8 cellular contexts compared by ENCODE assay signal in genomic region chr19:49869484-49870308, GRCh38. TPM values are rescaled to one million over a fixed set of nuclear protein-coding genes. Genes with fewer than 3 reads are reported as not detected.
DNase-seq lines count a peak whose midpoint lies in the region; ATAC-seq and TF ChIP-seq lines count a peak whose summit lies in the region.

No MANE protein-coding gene starts in this region.

- H3K9ac ChIP-seq in MM.1S (ENCODE audit: low read length), result peak overlapping the region; percentile 63

- peaks cover 48% of the 10 kb centered on the region for H3K4me1 Mint-ChIP-seq in nephron progenitor cell
- H3K4me1 Mint-ChIP-seq in stimulated activated naive CD8-positive, alpha-beta T cell treated with anti-CD3 and anti-CD28 coated beads, Interleukin-15, amount 100 ng/mL, for 72 hours, result peaks cover 43% of the 10 kb centered on the region

- peaks cover 18% of the 10 kb centered on the region for H3K36me3 Mint-ChIP-seq in nephron progenitor cell (ENCODE audit: low read depth)

- no peak overlapping the region for H3K4me3 Mint-ChIP-seq in nephron progenitor cell
- no peak overlapping the region for H3K4me3 Mint-ChIP-seq in stimulated activated naive CD8-positive, alpha-beta T cell treated with anti-CD3 and anti-CD28 coated beads, Interleukin-15, amount 100 ng/mL, for 72 hours

- no peaks in the 10 kb centered on the region for H3K27me3 ChIP-seq in HAP-1 (ENCODE audit: low read depth)
- H3K27me3 ChIP-seq in MM.1S (replicated peaks; ENCODE audit: insufficient read depth, low read length), result no peaks in the 10 kb centered on the region

- peaks cover 21% of the 10 kb centered on the region for H3K4me1 ChIP-seq in HAP-1
- peaks cover 30% of the 10 kb centered on the region for H3K4me1 ChIP-seq in MM.1S (ENCODE audit: low read length)

- peak overlapping the region; percentile 70; the same call in 1 of the 2 replicates for H3K27ac ChIP-seq in MM.1S (ENCODE audit: low read length)

- TF ChIP-seq CTCF in MM.1S (IDR thresholded peaks at IDR 0.05; ENCODE audit: low read length) (no peak), fibroblast of villous mesenchyme (IDR thresholded peaks at IDR 0.05; ENCODE audit: insufficient read depth, low read depth, low read length) (no peak), nephron progenitor cell (IDR thresholded peaks at IDR 0.05) (no peak)

- H2AFZ ChIP-seq in MM.1S (ENCODE audit: low read length), result peak overlapping the region; percentile 63

- no peaks in the 10 kb centered on the region for H4K20me1 ChIP-seq in MM.1S (ENCODE audit: insufficient read depth, low read length)

- H3K4me3 ChIP-seq in HAP-1 (peak overlapping the region; percentile 38), MM.1S (ENCODE audit: low read length) (peak overlapping the region; percentile 68), fibroblast of villous mesenchyme (ENCODE audit: low read depth, low read length) (peak overlapping the region; percentile 57)

- peak overlapping the region; percentile 94 for H3K4me2 ChIP-seq in MM.1S (ENCODE audit: low read depth, low read length)

- DNase-seq in G401 (ENCODE audit: low spot score), result peak; percentile 100
- DNase-seq in HAP-1 (ENCODE audit: low spot score in 2 of 2), result peak; percentile 97 to 100
- DNase-seq in MM.1S, result peak; percentile 99
- DNase-seq in SHP77 treated with DMSO at 0.1 percent for 48 hours (lab: John Stamatoyannopoulos, UW), result peak; percentile 99
- peak; percentile 87 for DNase-seq in activated gamma-delta T cell treated with Interleukin-2 at 50 U/mL for 16 hours
- DNase-seq in fibroblast of villous mesenchyme (ENCODE audit: low read depth), result peak; percentile 100
- DNase-seq in nephron progenitor cell, result peak; percentile 95
- peak; percentile 88 to 95 for DNase-seq in stimulated activated naive CD8-positive, alpha-beta T cell treated with anti-CD3 and anti-CD28 coated beads, Interleukin-15, amount 100 ng/mL, for 72 hours

- H3K27ac Mint-ChIP-seq in nephron progenitor cell, result peak overlapping the region; percentile 96
- H3K27ac Mint-ChIP-seq in stimulated activated naive CD8-positive, alpha-beta T cell treated with anti-CD3 and anti-CD28 coated beads, Interleukin-15, amount 100 ng/mL, for 72 hours, result peak overlapping the region in 1 of 2 donors; percentile 54

- peaks cover 35% of the 10 kb centered on the region for H3F3A ChIP-seq in MM.1S (ENCODE audit: insufficient read depth, low read length)

- no peaks in the 10 kb centered on the region for H3K27me3 Mint-ChIP-seq in nephron progenitor cell (ENCODE audit: low read depth, poor library complexity)
- H3K27me3 Mint-ChIP-seq in stimulated activated naive CD8-positive, alpha-beta T cell treated with anti-CD3 and anti-CD28 coated beads, Interleukin-15, amount 100 ng/mL, for 72 hours, result no peaks in the 10 kb centered on the region

- H3K36me3 ChIP-seq in HAP-1 (replicated peaks), result peaks cover 10% of the 10 kb centered on the region
- H3K36me3 ChIP-seq in MM.1S (replicated peaks; ENCODE audit: insufficient read depth, low read length), result no peaks in the 10 kb centered on the region; the same call in 1 of the 2 replicates

- H3K9me2 ChIP-seq in MM.1S (replicated peaks; ENCODE audit: insufficient read depth, low read length), result no peaks in the 10 kb centered on the region

- peak; percentile 83 for ATAC-seq in stimulated activated naive CD8-positive, alpha-beta T cell treated with anti-CD3 and anti-CD28 coated beads, Interleukin-15, amount 100 ng/mL, for 72 hours

- H3K9me3 ChIP-seq in HAP-1 (no peaks in the 10 kb centered on the region), MM.1S (replicated peaks; ENCODE audit: insufficient read depth, low read length) (no peaks in the 10 kb centered on the region)

- H3K9me3 Mint-ChIP-seq in nephron progenitor cell, result no peaks in the 10 kb centered on the region
- H3K9me3 Mint-ChIP-seq in stimulated activated naive CD8-positive, alpha-beta T cell treated with anti-CD3 and anti-CD28 coated beads, Interleukin-15, amount 100 ng/mL, for 72 hours, result no peaks in the 10 kb centered on the region

- in situ Hi-C loops in G401 (cut with HindIII; ENCODE audit: low sequenced_read_pairs), result no loop called here
- in situ Hi-C loops in HAP-1 (cut with MboI; ENCODE audit: low sequenced_read_pairs), result loop anchor here (25.0 kb wide), 1 partner anchor 382 kb away; the partner anchor contains the start of genes RPL13A and RPS11

- peaks cover 51% of the 10 kb centered on the region for H3K79me2 ChIP-seq in MM.1S (ENCODE audit: low read length)

RNA-seq across cellular contexts. Expression of gene PNKP, which starts 2.3 kb away (rescaled TPM):
- 90.2 and 111 TPM in 2 replicates for total RNA-seq in G401 (2014; rRNA removed; shearing (Covaris generic))
- total RNA-seq in fibroblast of villous mesenchyme, result 40.2 and 64.1 TPM in 2 replicates

RNA-seq across cellular contexts. Expression of gene AKT1S1, which starts 7.5 kb away (rescaled TPM):
- total RNA-seq in G401 (2014; rRNA removed; shearing (Covaris generic)), result 14.0 and 18.0 TPM in 2 replicates
- 11.9 and 12.5 TPM in 2 replicates for total RNA-seq in fibroblast of villous mesenchyme

RNA-seq across cellular contexts. Expression of gene TBC1D17, which starts 7.8 kb away (rescaled TPM):
- total RNA-seq in G401 (2014; rRNA removed; shearing (Covaris generic)), result 6.5 and 7.6 TPM in 2 replicates
- 23.3 and 27.4 TPM in 2 replicates for total RNA-seq in fibroblast of villous mesenchyme

RNA-seq across cellular contexts. Expression of gene PTOV1, which starts 18.7 kb away (rescaled TPM):
- total RNA-seq in G401 (2014; rRNA removed; shearing (Covaris generic)), result 147 and 166 TPM in 2 replicates
- 47.9 and 53.5 TPM in 2 replicates for total RNA-seq in fibroblast of villous mesenchyme

RNA-seq across cellular contexts. Expression of gene IL4I1, which starts 27.0 kb away (rescaled TPM):
- 0.07 and 0.80 TPM in 2 replicates for total RNA-seq in G401 (2014; rRNA removed; shearing (Covaris generic))
- total RNA-seq in fibroblast of villous mesenchyme, result 0.43 and 0.64 TPM in 2 replicates

Comparison
In these comparisons a context has a peak if more than half of its experiments do, and no peak if none do; other contexts are left out.
1. Peak in every context shown above with its lines: DNase-seq, ATAC-seq, H3K4me3 ChIP-seq and H3K27ac ChIP-seq.